1 cellular context compared by ENCODE assay signal in the genomic region with DNA sequence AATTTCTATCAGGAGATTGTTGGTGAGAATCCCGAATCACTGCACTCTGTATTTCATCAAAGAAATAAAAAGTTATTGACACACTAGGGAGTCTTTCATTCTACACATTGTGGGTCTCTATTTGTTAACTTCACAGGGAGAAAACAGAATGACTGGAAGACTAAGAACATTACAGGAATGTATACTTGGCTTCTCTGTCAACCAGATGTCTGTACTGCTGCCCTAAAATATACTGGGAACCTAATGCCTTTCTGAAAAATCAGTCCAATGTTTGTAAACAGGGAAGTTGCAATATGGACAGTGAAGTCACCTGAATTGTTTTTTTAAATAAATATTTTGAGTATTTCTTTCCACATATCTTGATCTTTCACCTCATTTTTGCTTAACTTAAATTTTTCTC.
TF ChIP-seq lines count a peak whose summit lies in the region.

No MANE protein-coding gene starts in this region.

TF ChIP-seq in IMR-90, 13 proteins besides CTCF, POLR2A, EP300 and RAD21 (continued from another document):
- TF ChIP-seq CHD1 (IDR thresholded peaks at IDR 0.05; ENCODE audit: low read depth, low read length): no peak
- no peak for TF ChIP-seq CEBPB (IDR thresholded peaks at IDR 0.05; ENCODE audit: low read depth, low read length)
- TF ChIP-seq MAZ (IDR thresholded peaks at IDR 0.05; ENCODE audit: borderline replicate concordance, low read depth, low read length): no peak
- TF ChIP-seq RCOR1 (IDR thresholded peaks at IDR 0.05; ENCODE audit: insufficient replicate concordance, low read length): no peak
- no peak for TF ChIP-seq MAFK (IDR thresholded peaks at IDR 0.05; ENCODE audit: low read depth, low read length)
